9 cellular contexts compared by ENCODE assay signal in the genomic region with DNA sequence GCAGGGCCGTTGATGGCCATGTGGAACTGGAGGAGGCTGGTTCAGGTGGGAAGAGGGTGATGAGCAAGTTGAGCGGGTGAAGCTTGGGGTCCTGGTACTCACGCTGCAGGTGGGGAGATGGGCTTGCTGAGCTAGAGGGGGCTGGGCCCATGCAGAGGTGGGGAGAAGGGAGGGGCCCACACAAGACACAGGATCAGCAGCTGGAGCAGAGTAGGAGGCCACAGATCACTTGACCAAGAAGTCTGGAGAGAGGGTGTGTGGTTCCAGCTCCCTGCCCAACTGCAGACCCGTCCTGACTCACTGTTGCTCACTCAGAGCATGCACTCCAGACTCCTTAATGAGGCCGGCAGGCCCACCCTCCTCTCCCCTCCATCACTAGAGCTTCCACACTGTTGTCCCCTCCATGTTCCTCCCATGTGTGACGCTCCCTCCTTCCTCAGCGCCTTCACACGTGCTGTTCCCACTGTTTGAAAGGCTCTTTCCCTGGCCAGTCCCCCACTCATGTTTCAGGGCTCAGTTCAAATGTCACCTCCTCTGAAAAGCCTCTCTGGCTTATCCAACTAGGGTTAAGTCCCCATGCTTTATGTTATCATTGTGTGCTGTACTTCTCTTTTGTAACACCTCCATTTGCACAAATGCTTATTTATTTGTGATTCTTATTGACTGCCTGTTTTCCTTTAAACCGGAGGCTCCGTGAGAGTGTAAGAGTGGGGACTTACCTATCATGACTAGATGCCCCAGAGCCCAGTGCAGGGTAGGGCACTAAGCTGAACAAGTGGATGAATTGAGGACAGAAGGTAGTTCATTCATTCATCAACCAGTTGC. TPM values are rescaled to one million over a fixed set of nuclear protein-coding genes. Genes with fewer than 3 reads are reported as not detected.
A peak's percentile ranks its signal among the peaks of the same experiment; 100 is the strongest.
DNase-seq lines count a peak whose midpoint lies in the region; ATAC-seq and TF ChIP-seq lines count a peak whose summit lies in the region.
"Had no signal": no experiment of that assay in that cellular context is flagged by ENCODE, and none has a peak within 500 bp of the region (broad histone marks: within the 10 kb centered on the region; RNA-seq: fewer than 3 reads in every experiment).

No MANE protein-coding gene starts in this region.

- H3K4me1 ChIP-seq in left ventricle myocardium inferior = peaks cover 50% of the 10 kb centered on the region
- peaks cover 14% of the 10 kb centered on the region for H3K4me1 ChIP-seq in iPS-20b (ENCODE audit: insufficient read depth, low read length)
- peaks cover 31% of the 10 kb centered on the region for H3K4me1 ChIP-seq in upper lobe of right lung
- H3K4me1 ChIP-seq in esophagus squamous epithelium = peaks cover 28 to 53% (median 36%) of the 10 kb centered on the region in 3 donors

- TF ChIP-seq POLR2A in esophagus squamous epithelium (IDR thresholded peaks at IDR 0.05) = no peak

- no peaks in the 10 kb centered on the region for H3K9me3 Mint-ChIP-seq in activated naive CD8-positive, alpha-beta T cell (ENCODE audit: low read depth)

- H3K36me3 Mint-ChIP-seq in activated naive CD8-positive, alpha-beta T cell = peaks cover 12% of the 10 kb centered on the region

- WGBS in esophagus squamous epithelium, 2 donors = 38 to 55% methylated on average over 8 to 10 of the region's 10 CpGs

- no peak for DNase-seq in left ventricle myocardium inferior
- DNase-seq in left ventricle myocardium superior = no peak
- DNase-seq in upper lobe of right lung = no peak
- no peak for DNase-seq in esophagus squamous epithelium (lab: John Stamatoyannopoulos, UW)
- DNase-seq in DMS 273 (lab: John Stamatoyannopoulos, UW; ENCODE audit: unreplicated experiment) = no peak
- DNase-seq: activated CD4-positive, CD25-positive, alpha-beta regulatory T cell treated with anti-CD3 and anti-CD28 coated beads, Interleukin-2, amount 50 U/mL, for 72 hours had no signal

- H3K4me1 Mint-ChIP-seq in activated naive CD8-positive, alpha-beta T cell (ENCODE audit: low read depth) = peaks cover 33% of the 10 kb centered on the region

- TF ChIP-seq CTCF in left ventricle myocardium inferior (IDR thresholded peaks at IDR 0.05; ENCODE audit: borderline replicate concordance) = no peak
- TF ChIP-seq CTCF in upper lobe of right lung (IDR thresholded peaks at IDR 0.05) = no peak
- no peak for TF ChIP-seq CTCF in esophagus squamous epithelium (IDR thresholded peaks at IDR 0.05)

- H3K9ac ChIP-seq in iPS-20b (ENCODE audit: low read depth, low read length) = peak overlapping the region; percentile 88

- H3K27ac Mint-ChIP-seq in activated naive CD8-positive, alpha-beta T cell = peak overlapping the region; percentile 94

- ATAC-seq in left ventricle myocardium superior (no peak), upper lobe of right lung (no peak), HG02610 (IDR thresholded peaks at IDR 0.05; ENCODE audit: unreplicated experiment) (no peak)

- no peaks in the 10 kb centered on the region for H3K9me3 ChIP-seq in left ventricle myocardium inferior (replicated peaks)
- no peaks in the 10 kb centered on the region for H3K9me3 ChIP-seq in iPS-20b (ENCODE audit: insufficient read depth, low read depth, low read length)
- H3K9me3 ChIP-seq in upper lobe of right lung = no peaks in the 10 kb centered on the region
- no peaks in the 10 kb centered on the region for H3K9me3 ChIP-seq in esophagus squamous epithelium

- H3K27me3 ChIP-seq in left ventricle myocardium inferior (ENCODE audit: low read depth) (no peaks in the 10 kb centered on the region), iPS-20b (ENCODE audit: insufficient read depth, low read length) (no peaks in the 10 kb centered on the region), upper lobe of right lung (no peaks in the 10 kb centered on the region), esophagus squamous epithelium (no peaks in the 10 kb centered on the region)

- H3K36me3 ChIP-seq in left ventricle myocardium inferior (peaks cover 17% of the 10 kb centered on the region), iPS-20b (ENCODE audit: insufficient read depth, low read depth, low read length) (peaks cover 35% of the 10 kb centered on the region), upper lobe of right lung (peaks cover 14% of the 10 kb centered on the region), esophagus squamous epithelium (peaks cover under 1 to 41% (median 18%) of the 10 kb centered on the region in 3 donors)

- H3K4me3 ChIP-seq in left ventricle myocardium inferior (peak overlapping the region; percentile 88), iPS-20b (ENCODE audit: low read length) (peak overlapping the region; percentile 97), upper lobe of right lung (peak overlapping the region; percentile 77), esophagus squamous epithelium (peak overlapping the region in 2 of 4 donors; percentile 63 to 89)

- H3K27me3 Mint-ChIP-seq in activated naive CD8-positive, alpha-beta T cell = no peaks in the 10 kb centered on the region

- H3K27ac ChIP-seq in left ventricle myocardium inferior (replicated peaks) (no peak overlapping the region), iPS-20b (ENCODE audit: low read length) (no peak overlapping the region), upper lobe of right lung (no peak overlapping the region), esophagus squamous epithelium (peak overlapping the region in 2 of 4 donors; percentile 84 to 86)

- intact Hi-C loops in left ventricle myocardium inferior (cut with micrococcal nuclease) = no loop called here
- intact Hi-C loops in left ventricle myocardium superior (cut with micrococcal nuclease) = no loop called here
- intact Hi-C loops in upper lobe of right lung (cut with DNase I) = no loop called here
- intact Hi-C loops in esophagus squamous epithelium (cut with DNase I) = no loop called here

- H3K4me3 Mint-ChIP-seq in activated naive CD8-positive, alpha-beta T cell = peak overlapping the region; percentile 94

RNA-seq across cellular contexts. Expression of gene CCDC86, which starts 2.3 kb away (rescaled TPM):
- total RNA-seq in left ventricle myocardium inferior (9.3 TPM), left ventricle myocardium superior (9.7 TPM), upper lobe of right lung (16.6 TPM), esophagus squamous epithelium (10 to 100 TPM; 11.8 to 38.0 (median 24.4) TPM)

RNA-seq across cellular contexts. Expression of gene PTGDR2, which starts 11.5 kb away (rescaled TPM):
- total RNA-seq in left ventricle myocardium inferior = 2.3 TPM
- total RNA-seq in left ventricle myocardium superior = 3.1 TPM
- total RNA-seq in upper lobe of right lung = 1.8 TPM
- 1 to 10 TPM in 1 of 4 donors, under 1 TPM in 2, not detected in 1; 0.31 to 2.7 (median 0.85) TPM for total RNA-seq in esophagus squamous epithelium

RNA-seq across cellular contexts. Expression of gene ZP1, which starts 23.1 kb away (rescaled TPM):
- total RNA-seq in left ventricle myocardium inferior (not detected), left ventricle myocardium superior (not detected), upper lobe of right lung (not detected), esophagus squamous epithelium (not detected)

RNA-seq across cellular contexts. Expression of gene MS4A10, which starts 59.1 kb away (rescaled TPM):
- total RNA-seq in left ventricle myocardium inferior (not detected), left ventricle myocardium superior (not detected), upper lobe of right lung (not detected), esophagus squamous epithelium (not detected)
